Comparison of ENCODE assay signal across 20 cellular contexts in the genomic region with DNA sequence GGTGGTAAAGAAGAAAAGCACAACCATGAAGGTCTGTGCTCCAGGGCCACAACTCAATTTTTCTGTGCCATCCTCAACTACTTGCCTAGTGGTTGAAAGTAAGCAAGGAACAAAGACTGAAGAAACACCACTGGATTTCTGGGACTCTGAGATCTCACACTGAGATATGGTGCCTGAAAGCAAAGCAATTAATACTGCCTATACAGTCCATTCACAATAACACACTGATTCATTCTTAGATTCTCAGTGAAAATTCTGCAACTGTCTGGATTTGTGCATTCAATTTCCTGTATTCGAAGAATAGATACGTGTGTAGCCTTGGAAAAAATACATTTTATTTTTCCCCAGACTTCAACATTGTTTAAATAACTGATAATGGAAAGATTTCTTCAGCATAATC.
"Had no signal": no experiment of that assay in that cellular context is flagged by ENCODE, and none has a peak within 500 bp of the region (broad histone marks: within the 10 kb centered on the region; RNA-seq: fewer than 3 reads in every experiment).

No MANE protein-coding gene starts in this region.

- H3K36me3 ChIP-seq: right atrium auricular region, upper lobe of right lung had no signal

- H3K27ac Mint-ChIP-seq: activated B cell treated with CpG ODN at 0.5 μM for 24 hours; activated CD4-positive, alpha-beta T cell treated with anti-CD3 and anti-CD28 coated beads, Interleukin-2, amount 10 ng/mL, durations not matched to agents 7 days and 5 days; progenitor cell of endocrine pancreas had no signal

- H3K27me3 Mint-ChIP-seq: activated B cell treated with CpG ODN at 0.5 μM for 24 hours; activated CD4-positive, alpha-beta T cell treated with anti-CD3 and anti-CD28 coated beads, Interleukin-2, amount 10 ng/mL, durations not matched to agents 7 days and 5 days; progenitor cell of endocrine pancreas had no signal

- H3K4me1 Mint-ChIP-seq: activated B cell treated with CpG ODN at 0.5 μM for 24 hours, nephron had no signal

- H3K4me1 ChIP-seq: right atrium auricular region, SJCRH30, testis, upper lobe of right lung had no signal

- H3K4me3 Mint-ChIP-seq: activated B cell treated with CpG ODN at 0.5 μM for 24 hours; activated CD4-positive, alpha-beta T cell treated with anti-CD3 and anti-CD28 coated beads, Interleukin-2, amount 10 ng/mL, durations not matched to agents 7 days and 5 days; nephron had no signal

- H3K9me3 Mint-ChIP-seq: activated B cell treated with CpG ODN at 0.5 μM for 24 hours had no signal

- H3K9me3 ChIP-seq: right atrium auricular region, testis, upper lobe of right lung had no signal

- DNase-seq: activated B cell treated with CpG ODN at 0.5 μM for 24 hours; activated CD4-positive, alpha-beta T cell treated with anti-CD3 and anti-CD28 coated beads, Interleukin-2, amount 10 ng/mL, durations not matched to agents 7 days and 5 days; activated effector memory CD4-positive, alpha-beta T cell treated with Interleukin-2 at 50 U/mL for 16 hours; dermis blood vessel endothelial cell; foreskin melanocyte; kidney glomerular epithelial cell; left ventricle myocardium superior; mesendoderm; nucleus accumbens; SJCRH30; stimulated activated CD4-positive, alpha-beta T cell treated with anti-CD3 and anti-CD28 coated beads, Interleukin-4, amount 100 ng/mL, for 24 hours; stimulated activated naive CD4-positive, alpha-beta T cell treated with Interleukin-2 at 50 U/mL for 16 hours; SW 1271; testis; upper lobe of right lung had no signal

- ATAC-seq: left ventricle myocardium superior, upper lobe of right lung had no signal

- H3K4me3 ChIP-seq: right atrium auricular region, SJCRH30, skin epidermis, testis, upper lobe of right lung had no signal

- H3K27ac ChIP-seq: epithelial cell of prostate, right atrium auricular region, SJCRH30, testis, upper lobe of right lung had no signal

- H3K27me3 ChIP-seq: right atrium auricular region, SJCRH30, testis, upper lobe of right lung had no signal
